Comparison of ENCODE assay signal across 23 cellular contexts in genomic region chr12:17358850-17359249, GRCh38.
"Had no signal": no experiment of that assay in that cellular context is flagged by ENCODE, and none has a peak within 500 bp of the region (broad histone marks: within the 10 kb centered on the region; RNA-seq: fewer than 3 reads in every experiment).

No MANE protein-coding gene starts in this region.

- H3K4me3 ChIP-seq: lower lobe of right lung, spleen, testis had no signal

- H3K9me3 ChIP-seq: lower lobe of right lung, spleen, testis had no signal

- H3K4me1 ChIP-seq: lower lobe of right lung, spleen, testis had no signal

- H3K36me3 Mint-ChIP-seq: activated CD4-positive, alpha-beta memory T cell treated with anti-CD3 and anti-CD28 coated beads for 36 hours; activated naive CD8-positive, alpha-beta T cell treated with anti-CD3 and anti-CD28 coated beads for 36 hours; immature natural killer cell; naive thymus-derived CD4-positive, alpha-beta T cell had no signal

- H3K9me3 Mint-ChIP-seq: neural crest cell had no signal

- H3K36me3 ChIP-seq: lower lobe of right lung, spleen had no signal

- DNase-seq: activated CD4-positive, alpha-beta memory T cell treated with anti-CD3 and anti-CD28 coated beads for 36 hours; activated CD4-positive, alpha-beta T cell treated with anti-CD3 and anti-CD28 coated beads for 4 hours; activated CD4-positive, CD25-positive, alpha-beta regulatory T cell; activated naive CD4-positive, alpha-beta T cell treated with Interleukin-2 at 50 U/mL for 16 hours; activated naive CD8-positive, alpha-beta T cell treated with anti-CD3 and anti-CD28 coated beads for 36 hours; activated T-cell treated with anti-CD3 and anti-CD28 coated beads, Interleukin-2, amount 50 U/mL, for 48 hours; central memory CD4-positive, alpha-beta T cell; effector memory CD4-positive, alpha-beta T cell; foreskin melanocyte; immature natural killer cell; lower lobe of right lung; naive thymus-derived CD4-positive, alpha-beta T cell; retina; spleen; stimulated activated CD4-positive, alpha-beta T cell treated with anti-CD3 and anti-CD28 coated beads, Interleukin-4, amount 100 ng/mL, for 1 hour; stimulated activated naive CD4-positive, alpha-beta T cell; T1000; testis; trophoblast cell had no signal

- H3K27ac ChIP-seq: lower lobe of right lung, spleen, testis had no signal

- ATAC-seq: esophagus mucosa; left lobe of liver; lower lobe of right lung; naive thymus-derived CD4-positive, alpha-beta T cell had no signal

- H3K4me1 Mint-ChIP-seq: activated naive CD8-positive, alpha-beta T cell treated with anti-CD3 and anti-CD28 coated beads for 36 hours; immature natural killer cell; naive thymus-derived CD4-positive, alpha-beta T cell had no signal

- H3K27me3 ChIP-seq: spleen, testis had no signal

- H3K4me3 Mint-ChIP-seq: activated CD4-positive, alpha-beta memory T cell treated with anti-CD3 and anti-CD28 coated beads for 36 hours; activated naive CD8-positive, alpha-beta T cell treated with anti-CD3 and anti-CD28 coated beads for 36 hours; immature natural killer cell; naive thymus-derived CD4-positive, alpha-beta T cell; neural crest cell had no signal

- H3K27ac Mint-ChIP-seq: activated CD4-positive, alpha-beta memory T cell treated with anti-CD3 and anti-CD28 coated beads for 36 hours; activated naive CD8-positive, alpha-beta T cell treated with anti-CD3 and anti-CD28 coated beads for 36 hours; immature natural killer cell; naive thymus-derived CD4-positive, alpha-beta T cell; progenitor cell of endocrine pancreas had no signal

- H3K27me3 Mint-ChIP-seq: activated CD4-positive, alpha-beta memory T cell treated with anti-CD3 and anti-CD28 coated beads for 36 hours; activated naive CD8-positive, alpha-beta T cell treated with anti-CD3 and anti-CD28 coated beads for 36 hours; naive thymus-derived CD4-positive, alpha-beta T cell had no signal
